10 cellular contexts compared by ENCODE assay signal in genomic region chr7:128055668-128056067, GRCh38. TPM values are rescaled to one million over a fixed set of nuclear protein-coding genes. Genes with fewer than 3 reads are reported as not detected.
"Had no signal": no experiment of that assay in that cellular context is flagged by ENCODE, and none has a peak within 500 bp of the region (broad histone marks: within the 10 kb centered on the region; RNA-seq: fewer than 3 reads in every experiment).

No MANE protein-coding gene starts in this region.

- H3K4me3 Mint-ChIP-seq: activated CD4-positive, alpha-beta T cell treated with anti-CD3 and anti-CD28 coated beads, Interleukin-2, amount 10 ng/mL, durations not matched to agents 7 days and 5 days; memory B cell had no signal

- H3K4me1 ChIP-seq: gastrocnemius medialis had no signal

- H3K27ac Mint-ChIP-seq: activated CD4-positive, alpha-beta T cell treated with anti-CD3 and anti-CD28 coated beads, Interleukin-2, amount 10 ng/mL, durations not matched to agents 7 days and 5 days; activated naive CD4-positive, alpha-beta T cell treated with anti-CD3 and anti-CD28 coated beads, Interleukin-2, amount 50 U/mL, for 72 hours; memory B cell had no signal

- H3K27me3 ChIP-seq: gastrocnemius medialis had no signal

- ATAC-seq: activated naive CD4-positive, alpha-beta T cell treated with anti-CD3 and anti-CD28 coated beads, Interleukin-2, amount 50 U/mL, for 72 hours; gastrocnemius medialis had no signal

- H3K9me3 ChIP-seq: gastrocnemius medialis, left ventricle myocardium inferior had no signal

- H3K27ac ChIP-seq: gastrocnemius medialis, left ventricle myocardium inferior had no signal

- H3K9me3 Mint-ChIP-seq: activated CD4-positive, alpha-beta T cell treated with anti-CD3 and anti-CD28 coated beads, Interleukin-2, amount 10 ng/mL, durations not matched to agents 7 days and 5 days; activated naive CD4-positive, alpha-beta T cell treated with anti-CD3 and anti-CD28 coated beads, Interleukin-2, amount 50 U/mL, for 72 hours; memory B cell had no signal

- H3K36me3 ChIP-seq: gastrocnemius medialis, left ventricle myocardium inferior had no signal

- DNase-seq: activated CD4-positive, alpha-beta T cell treated with anti-CD3 and anti-CD28 coated beads, Interleukin-2, amount 10 ng/mL, durations not matched to agents 7 days and 5 days; activated CD4-positive, CD25-positive, alpha-beta regulatory T cell; activated CD8-positive, alpha-beta memory T cell treated with anti-CD3 and anti-CD28 coated beads for 24 hours; effector CD4-positive, alpha-beta T cell; gastrocnemius medialis; left ventricle myocardium inferior; stimulated activated CD4-positive, alpha-beta T cell treated with anti-CD3 and anti-CD28 coated beads, Interleukin-4, amount 100 ng/mL, for 4 hours had no signal

- H3K4me3 ChIP-seq: gastrocnemius medialis, left ventricle myocardium inferior had no signal

- H3K36me3 Mint-ChIP-seq: activated naive CD4-positive, alpha-beta T cell treated with anti-CD3 and anti-CD28 coated beads, Interleukin-2, amount 50 U/mL, for 72 hours had no signal

- H3K27me3 Mint-ChIP-seq: activated CD4-positive, alpha-beta T cell treated with anti-CD3 and anti-CD28 coated beads, Interleukin-2, amount 10 ng/mL, durations not matched to agents 7 days and 5 days; memory B cell had no signal

RNA-seq across cellular contexts. Expression of gene LRRC4, which starts 24.4 kb away (rescaled TPM):
- total RNA-seq: activated CD4-positive, alpha-beta T cell treated with anti-CD3 and anti-CD28 coated beads, Interleukin-2, amount 10 ng/mL, durations not matched to agents 7 days and 5 days; T-helper 2 cell treated with Interferon-gamma antibody and Interleukin-4, amounts not matched to agents 100 ng/mL and 5 ng/mL, for 36 hours had no signal
